Comparison of ENCODE assay signal across 17 cellular contexts in the genomic region with DNA sequence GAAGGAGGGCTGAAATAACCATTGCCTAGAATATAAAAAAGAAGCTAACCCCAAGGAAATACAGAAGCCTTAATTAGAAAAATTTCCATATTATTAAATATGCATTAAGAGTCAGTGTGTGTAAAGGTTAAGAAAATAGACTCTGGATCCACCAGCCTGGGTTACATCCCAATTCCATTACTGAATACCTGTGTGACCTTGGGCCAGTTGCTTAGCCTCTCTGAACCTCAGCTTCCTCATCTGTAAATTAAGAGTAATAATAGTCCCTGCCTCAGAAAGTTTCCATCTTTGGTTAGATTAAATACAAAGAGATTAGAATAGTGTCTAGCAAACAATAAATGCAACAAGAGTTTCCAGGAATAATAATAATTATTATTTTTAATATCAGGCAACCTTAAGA. TPM values are rescaled to one million over a fixed set of nuclear protein-coding genes. Genes with fewer than 3 reads are reported as not detected.
DNase-seq lines count a peak whose midpoint lies in the region; ATAC-seq, FAIRE-seq and TF ChIP-seq lines count a peak whose summit lies in the region.
"Had no signal": no experiment of that assay in that cellular context is flagged by ENCODE, and none has a peak within 500 bp of the region (broad histone marks: within the 10 kb centered on the region; RNA-seq: fewer than 3 reads in every experiment).

No MANE protein-coding gene starts in this region.

- ATAC-seq in GM12878: no peak
- ATAC-seq in stimulated activated effector memory CD8-positive, alpha-beta T cell treated with anti-CD3 and anti-CD28 coated beads, Interleukin-12 subunit alpha, Interleukin-12 subunit beta, amount 100 ng/mL, for 72 hours: no peak
- no peak for ATAC-seq in HG02798 (IDR thresholded peaks at IDR 0.05; ENCODE audit: poor library complexity, unreplicated experiment)
- ATAC-seq: A549 had no signal

- H3K4me3 ChIP-seq in KMS-11 (IDR thresholded peaks at IDR 0.05; ENCODE audit: insufficient read depth, low read depth, low read length): no peak overlapping the region
- H3K4me3 ChIP-seq in GM12878: no peak overlapping the region
- H3K4me3 ChIP-seq in coronary artery: no peak overlapping the region
- H3K4me3 ChIP-seq: A549, GM23248, HAP-1 had no signal

- no TSS peak for BruUV-seq in GM12878 (replicated peaks; lab: Mats Ljungman, UMichigan)

- CTCF ChIA-PET in GM12878 (lab: Yijun Ruan, JAX): interaction anchor here (0.8 to 1.4 kb wide), 4 partner anchors 8 to 141 kb away, joined by 3 to 5 read pairs (median 4); no protein-coding TSS in a partner anchor

- no peak overlapping the region for H3K4me3 Mint-ChIP-seq in dendritic cell treated with granulocyte-macrophage colony-stimulating factor and Interleukin-4, amounts not matched to agents 40 ng/mL and 50 ng/mL, for 4 days
- H3K4me3 Mint-ChIP-seq in stimulated activated effector memory CD8-positive, alpha-beta T cell treated with anti-CD3 and anti-CD28 coated beads, Interleukin-12 subunit alpha, Interleukin-12 subunit beta, amount 100 ng/mL, for 72 hours: no peak overlapping the region
- H3K4me3 Mint-ChIP-seq: CD4-positive, alpha-beta T cell had no signal

- H2AFZ ChIP-seq in KMS-11 (ENCODE audit: low read depth) (no peak overlapping the region), GM12878 (ENCODE audit: control insufficient read depth, low read depth, low read length) (no peak overlapping the region)
- H2AFZ ChIP-seq: GM23248 had no signal

- POLR2A ChIA-PET in GM12878 (lab: Charles Lee): interaction anchor here (1.4 kb wide), 1 partner anchor 499 kb away, joined by 3 read pairs; no protein-coding TSS in a partner anchor

- no peak for TF ChIP-seq RAD21 in GM12878 (IDR thresholded peaks at IDR 0.05; ENCODE audit: insufficient read depth, low read depth, low read length)

- TF ChIP-seq POLR2A in GM12878 (IDR thresholded peaks at IDR 0.05; ENCODE audit: low read depth, low read length): no peak

- FAIRE-seq in GM12878 (lab: Jason Lieb, UNC): no peak
- FAIRE-seq: A549, D721Med, GM19239 had no signal

- intact Hi-C loops in GM12878 (cut with micrococcal nuclease; ENCODE audit: unreplicated experiment): loop anchor here (5.0 kb wide), 2 partner anchors 59 to 139 kb away; no protein-coding TSS in a partner anchor
- intact Hi-C loops in dendritic cell treated with granulocyte-macrophage colony-stimulating factor and Interleukin-4, amounts not matched to agents 40 ng/mL and 50 ng/mL, for 4 days (cut with micrococcal nuclease): no loop called here

- H3K4me2 ChIP-seq in KMS-11 (peak overlapping the region; percentile 63), GM12878 (ENCODE audit: control insufficient read depth, insufficient read depth) (no peak overlapping the region)
- H3K4me2 ChIP-seq: A549 had no signal

- H3K9me3 ChIP-seq in GM12878 (replicated peaks; ENCODE audit: control insufficient read depth, insufficient read depth, low read length): no peaks in the 10 kb centered on the region
- H3K9me3 ChIP-seq: A549, Caco-2, HAP-1 had no signal

- SMC1A ChIA-PET in GM12878 (lab: Charles Lee; ENCODE audit: uncharacterized antibody, unreplicated experiment): interaction anchor here (0.8 to 3.5 kb wide), 6 partner anchors 8 to 56 kb away, joined by 3 to 15 read pairs (median 7); a partner anchor contains a TSS

- H4K20me1 ChIP-seq in KMS-11 (ENCODE audit: insufficient read depth) (no peaks in the 10 kb centered on the region), GM12878 (ENCODE audit: control insufficient read depth, insufficient read depth) (no peaks in the 10 kb centered on the region)

- H3K9ac ChIP-seq in KMS-11 (no peak overlapping the region), GM12878 (ENCODE audit: control insufficient read depth, insufficient read depth, low read length) (no peak overlapping the region)
- H3K9ac ChIP-seq: GM23248 had no signal

- H3K4me1 ChIP-seq in KMS-11 (ENCODE audit: low read depth, poor library complexity, severe bottlenecking): peaks cover 56% of the 10 kb centered on the region
- peaks cover 17% of the 10 kb centered on the region for H3K4me1 ChIP-seq in GM12878 (ENCODE audit: control insufficient read depth, insufficient read depth, low read length)
- H3K4me1 ChIP-seq: A549, HAP-1 had no signal

- H3K27me3 Mint-ChIP-seq in dendritic cell treated with granulocyte-macrophage colony-stimulating factor and Interleukin-4, amounts not matched to agents 40 ng/mL and 50 ng/mL, for 4 days: no peaks in the 10 kb centered on the region
- H3K27me3 Mint-ChIP-seq: CD4-positive, alpha-beta T cell had no signal

- no peaks in the 10 kb centered on the region for H3K27me3 ChIP-seq in KMS-11 (ENCODE audit: insufficient read depth, low read depth)
- peaks cover 0 to 1% of the 10 kb centered on the region in 2 experiments; a peak in 3 of 4 replicates for H3K27me3 ChIP-seq in GM12878 (replicated peaks in 1 of 2; ENCODE audit: control insufficient read depth in 2 of 2, insufficient read depth in 2 of 2, low read length in 1 of 2)

- peak overlapping the region; percentile 58; the same call in 1 of the 2 replicates for H3K27ac ChIP-seq in KMS-11
- no peak overlapping the region for H3K27ac ChIP-seq in GM12878 (ENCODE audit: control insufficient read depth, insufficient read depth)
- no peak overlapping the region for H3K27ac ChIP-seq in coronary artery
- H3K27ac ChIP-seq: A549, C4-2B, GM23248 had no signal

- TF ChIP-seq CTCF in KMS-11 (conservative IDR thresholded peaks at IDR 0.05; ENCODE audit: low read depth, low read length) (no peak), GM12878 (IDR thresholded peaks at IDR 0.05 in 2 of 3, conservative IDR thresholded peaks at IDR 0.05 in 1 of 3; ENCODE audit: control insufficient read depth in 2 of 3, extremely low read depth in 1 of 3, insufficient read depth in 1 of 3, low read depth in 3 of 3, low read length in 3 of 3) (no peak), coronary artery (IDR thresholded peaks at IDR 0.05) (no peak)

- H3K36me3 ChIP-seq in KMS-11 (ENCODE audit: insufficient read depth) (no peaks in the 10 kb centered on the region), GM12878 (ENCODE audit: control insufficient read depth in 2 of 2, insufficient read depth in 2 of 2, low read length in 1 of 2) (no peaks in the 10 kb centered on the region)
- H3K36me3 ChIP-seq: HAP-1 had no signal

- H3K9me3 Mint-ChIP-seq in dendritic cell treated with granulocyte-macrophage colony-stimulating factor and Interleukin-4, amounts not matched to agents 40 ng/mL and 50 ng/mL, for 4 days: no peaks in the 10 kb centered on the region
- no peaks in the 10 kb centered on the region for H3K9me3 Mint-ChIP-seq in stimulated activated effector memory CD8-positive, alpha-beta T cell treated with anti-CD3 and anti-CD28 coated beads, Interleukin-12 subunit alpha, Interleukin-12 subunit beta, amount 100 ng/mL, for 72 hours
- H3K9me3 Mint-ChIP-seq: CD4-positive, alpha-beta T cell had no signal

- DNase-seq in GM12878 (ENCODE audit: low read depth, low spot score) (no peak), coronary artery (ENCODE audit: low spot score) (no peak), G401 (ENCODE audit: low spot score) (no peak)
- DNase-seq in stimulated activated effector memory CD8-positive, alpha-beta T cell treated with anti-CD3 and anti-CD28 coated beads, Interleukin-12 subunit alpha, Interleukin-12 subunit beta, amount 100 ng/mL, for 72 hours (ENCODE audit: low spot score in 2 of 2): no peak
- DNase-seq: AML-193; Caco-2; CD4-positive, alpha-beta T cell; GDM1; GM23248 had no signal

- H3K4me1 Mint-ChIP-seq in dendritic cell treated with granulocyte-macrophage colony-stimulating factor and Interleukin-4, amounts not matched to agents 40 ng/mL and 50 ng/mL, for 4 days (ENCODE audit: low read depth): peaks cover 21% of the 10 kb centered on the region
- peaks cover 20% of the 10 kb centered on the region for H3K4me1 Mint-ChIP-seq in stimulated activated effector memory CD8-positive, alpha-beta T cell treated with anti-CD3 and anti-CD28 coated beads, Interleukin-12 subunit alpha, Interleukin-12 subunit beta, amount 100 ng/mL, for 72 hours

- H3K36me3 Mint-ChIP-seq in dendritic cell treated with granulocyte-macrophage colony-stimulating factor and Interleukin-4, amounts not matched to agents 40 ng/mL and 50 ng/mL, for 4 days (ENCODE audit: low read depth): no peaks in the 10 kb centered on the region
- H3K36me3 Mint-ChIP-seq in stimulated activated effector memory CD8-positive, alpha-beta T cell treated with anti-CD3 and anti-CD28 coated beads, Interleukin-12 subunit alpha, Interleukin-12 subunit beta, amount 100 ng/mL, for 72 hours: no peaks in the 10 kb centered on the region

- in situ Hi-C loops in GM12878 (cut with MboI): no loop called here
- in situ Hi-C loops in G401 (cut with HindIII; ENCODE audit: low sequenced_read_pairs): no loop called here

- RAD21 ChIA-PET in GM12878 (lab: Charles Lee; ENCODE audit: unreplicated experiment): interaction anchor here (0.6 to 2.4 kb wide), 3 partner anchors 12 to 20 kb away, joined by 3 to 11 read pairs (median 3); no protein-coding TSS in a partner anchor

- TF ChIP-seq EP300 in GM12878 (IDR thresholded peaks at IDR 0.05; ENCODE audit: borderline replicate concordance in 1 of 2, control insufficient read depth in 1 of 2, low read depth in 2 of 2, low read length in 2 of 2): no peak

- no peaks in the 10 kb centered on the region for H3K79me2 ChIP-seq in KMS-11 (ENCODE audit: insufficient read depth, low read depth)
- no peaks in the 10 kb centered on the region for H3K79me2 ChIP-seq in GM12878 (ENCODE audit: control insufficient read depth, insufficient read depth, low read length)

- H3K27ac Mint-ChIP-seq in dendritic cell treated with granulocyte-macrophage colony-stimulating factor and Interleukin-4, amounts not matched to agents 40 ng/mL and 50 ng/mL, for 4 days: peak overlapping the region; percentile 29
- peak overlapping the region; percentile 58 for H3K27ac Mint-ChIP-seq in stimulated activated effector memory CD8-positive, alpha-beta T cell treated with anti-CD3 and anti-CD28 coated beads, Interleukin-12 subunit alpha, Interleukin-12 subunit beta, amount 100 ng/mL, for 72 hours
- H3K27ac Mint-ChIP-seq: CD4-positive, alpha-beta T cell had no signal

RNA-seq across cellular contexts. Expression of a gene that starts 54.5 kb away (rescaled TPM):
- 1.5 and 1.9 TPM in 2 replicates for total RNA-seq in GM12878 (2013; cell fraction: nucleolus; rRNA removed)
- total RNA-seq in GM12878 (2014; rRNA removed) (under 0.01 and 0.16 TPM in 2 replicates), GM12878 (2014; rRNA removed; fragmentation: Illumina TruSeq; extraction: Trizol) (0.04 and 0.09 TPM in 2 replicates), GM12878 (2021) (0.08 and 0.38 TPM in 2 replicates)
- polyA plus RNA-seq in GM12878 (2011; ENCODE audit: low read depth): 0.10 TPM
- polyA plus RNA-seq in GM12878 (2011; rRNA removed) (1.1 TPM in 2 replicates), GM12878 (2014; fragmentation: Illumina TruSeq; extraction: Trizol) (0.15 and 0.67 TPM in 2 replicates), GM12878 (2014; fragmentation: Nextera tagmentation; extraction: Ambion mirVana) (not detected), GM12878 (2014; rRNA removed) (0.03 and 0.05 TPM in 2 replicates), GM12878 (2016; fragmentation: Nextera tagmentation; extraction: Ambion mirVana) (under 1 TPM; 0.05 to 0.06 TPM)
- polyA plus RNA-seq in GM12878 (2011; cell fraction: cytosol; rRNA removed): 0.76 and 1.1 TPM in 2 replicates
- polyA plus RNA-seq in GM12878 (2011; cell fraction: nucleus; rRNA removed): 2.4 and 2.6 TPM in 2 replicates
- polyA plus RNA-seq in GM12878 (2012): 0.11 and 0.13 TPM in 2 replicates
- polyA minus RNA-seq in GM12878 (2011; rRNA and poly(A)+ RNA removed): 2.5 and 2.9 TPM in 2 replicates
- 0.83 and 1.2 TPM in 2 replicates for polyA minus RNA-seq in GM12878 (2011; cell fraction: cytosol; rRNA and poly(A)+ RNA removed)
- polyA minus RNA-seq in GM12878 (2011; cell fraction: nucleus; rRNA and poly(A)+ RNA removed): 1.9 and 4.3 TPM in 2 replicates
- total RNA-seq in G401 (2014; rRNA removed; shearing (Covaris generic)): 2.9 and 5.8 TPM in 2 replicates

RNA-seq across cellular contexts. Expression of a gene that starts 55.5 kb away (rescaled TPM):
- 61.3 and 70.2 TPM in 2 replicates for total RNA-seq in GM12878 (2013; cell fraction: nucleolus; rRNA removed)
- total RNA-seq in GM12878 (2014; rRNA removed): 8.4 and 9.4 TPM in 2 replicates
- total RNA-seq in GM12878 (2014; rRNA removed; fragmentation: Illumina TruSeq; extraction: Trizol): 13.6 and 15.1 TPM in 2 replicates
- total RNA-seq in GM12878 (2021): 18.4 and 21.9 TPM in 2 replicates
- polyA plus RNA-seq in GM12878 (2011; ENCODE audit: low read depth): 8.1 TPM
- 16.9 and 23.7 TPM in 2 replicates for polyA plus RNA-seq in GM12878 (2011; rRNA removed)
- polyA plus RNA-seq in GM12878 (2011; cell fraction: cytosol; rRNA removed): 5.7 and 9.3 TPM in 2 replicates
- 13.9 and 16.4 TPM in 2 replicates for polyA plus RNA-seq in GM12878 (2011; cell fraction: nucleus; rRNA removed)
- polyA plus RNA-seq in GM12878 (2012): 10.5 and 16.5 TPM in 2 replicates
- polyA plus RNA-seq in GM12878 (2014; fragmentation: Illumina TruSeq; extraction: Trizol): 12.3 and 16.1 TPM in 2 replicates
- polyA plus RNA-seq in GM12878 (2014; fragmentation: Nextera tagmentation; extraction: Ambion mirVana): 10 to 100 TPM; 10.4 to 16.0 TPM
- polyA plus RNA-seq in GM12878 (2014; rRNA removed): 9.5 and 10.4 TPM in 2 replicates
- polyA plus RNA-seq in GM12878 (2016; fragmentation: Nextera tagmentation; extraction: Ambion mirVana): 10 to 100 TPM; 24.7 to 27.7 TPM
- 16.8 and 17.3 TPM in 2 replicates for polyA minus RNA-seq in GM12878 (2011; rRNA and poly(A)+ RNA removed)
- polyA minus RNA-seq in GM12878 (2011; cell fraction: cytosol; rRNA and poly(A)+ RNA removed): 5.1 and 8.7 TPM in 2 replicates
- polyA minus RNA-seq in GM12878 (2011; cell fraction: nucleus; rRNA and poly(A)+ RNA removed): 10.9 and 19.6 TPM in 2 replicates
- total RNA-seq in G401 (2014; rRNA removed; shearing (Covaris generic)): 14.8 and 25.1 TPM in 2 replicates
